ENCODE assay signal across 8 cellular contexts in the genomic region with DNA sequence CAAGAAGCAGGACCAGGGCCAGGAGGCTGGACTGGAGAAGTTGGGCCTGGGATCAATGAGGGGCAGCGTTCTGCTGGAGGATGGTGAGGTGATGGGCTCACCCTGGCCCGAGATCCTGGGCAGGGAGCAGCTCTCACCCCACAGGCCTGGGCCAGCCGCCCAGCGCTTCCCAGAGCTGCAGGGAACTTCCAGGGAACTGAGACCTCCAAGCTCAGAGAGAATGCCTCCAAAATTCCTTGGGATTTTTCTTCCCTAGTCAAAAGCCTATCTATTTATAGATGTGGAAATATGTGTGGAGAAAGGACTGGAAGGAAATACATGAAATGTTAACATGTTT.
DNase-seq lines count a peak whose midpoint lies in the region; ATAC-seq and TF ChIP-seq lines count a peak whose summit lies in the region.

No MANE protein-coding gene starts in this region.

- peak overlapping the region; percentile 58 for H3K4me2 ChIP-seq in DND-41 (ENCODE audit: insufficient read depth, low read length)

- peak overlapping the region; percentile 62 to 66 for H3K4me3 Mint-ChIP-seq in effector memory CD8-positive, alpha-beta T cell
- no peak overlapping the region for H3K4me3 Mint-ChIP-seq in nephron

- H3K9me3 ChIP-seq in DND-41 (ENCODE audit: insufficient read depth, low read length, severe bottlenecking), result no peaks in the 10 kb centered on the region

- H3K4me1 ChIP-seq in DND-41 (ENCODE audit: insufficient read depth, low read length), result peaks cover 85% of the 10 kb centered on the region

- H2AFZ ChIP-seq in DND-41 (ENCODE audit: low read depth, low read length), result no peak overlapping the region

- H3K4me1 Mint-ChIP-seq in effector memory CD8-positive, alpha-beta T cell (ENCODE audit: low read depth in 2 of 2), result peaks cover 23 to 32% of the 10 kb centered on the region in 2 donors
- H3K4me1 Mint-ChIP-seq in nephron, result peaks cover 22% of the 10 kb centered on the region

- peaks cover 27% of the 10 kb centered on the region for H3K79me2 ChIP-seq in DND-41 (ENCODE audit: insufficient read depth, low read length)

- no peaks in the 10 kb centered on the region for H4K20me1 ChIP-seq in DND-41 (ENCODE audit: insufficient read depth, low read length)

- peaks cover 0 to 8% of the 10 kb centered on the region in 2 donors for H3K9me3 Mint-ChIP-seq in effector memory CD8-positive, alpha-beta T cell
- no peaks in the 10 kb centered on the region for H3K9me3 Mint-ChIP-seq in nephron
- peaks cover 0 to 6% of the 10 kb centered on the region in 2 donors for H3K9me3 Mint-ChIP-seq in activated naive CD4-positive, alpha-beta T cell treated with anti-CD3 and anti-CD28 coated beads, Interleukin-2, amount 50 U/mL, for 72 hours

- TF ChIP-seq CTCF in DND-41 (IDR thresholded peaks at IDR 0.05; ENCODE audit: borderline replicate concordance, extremely low read depth, low read length, poor library complexity, severe bottlenecking) (no peak), nephron (IDR thresholded peaks at IDR 0.05; ENCODE audit: unreplicated experiment in 3 of 3) (no peak), GM13977 (IDR thresholded peaks at IDR 0.05; ENCODE audit: extremely low read depth, insufficient read depth, missing control alignments) (no peak)

- peaks cover 9 to 25% of the 10 kb centered on the region in 2 donors for H3K27me3 Mint-ChIP-seq in effector memory CD8-positive, alpha-beta T cell
- peaks cover 7% of the 10 kb centered on the region for H3K27me3 Mint-ChIP-seq in nephron (ENCODE audit: low read depth)

- peak overlapping the region; percentile 54 for H3K9ac ChIP-seq in DND-41 (ENCODE audit: low read depth, low read length)

- in situ Hi-C loops in GM13977 (cut with MboI; ENCODE audit: low pct_unique_long_range_greater_than_20kb, low sequenced_read_pairs, unreplicated experiment), result no loop called here

- H3K36me3 Mint-ChIP-seq in effector memory CD8-positive, alpha-beta T cell (ENCODE audit: insufficient read depth), result peaks cover 12% of the 10 kb centered on the region
- no peaks in the 10 kb centered on the region for H3K36me3 Mint-ChIP-seq in nephron (ENCODE audit: low read depth)
- H3K36me3 Mint-ChIP-seq in activated naive CD4-positive, alpha-beta T cell treated with anti-CD3 and anti-CD28 coated beads, Interleukin-2, amount 50 U/mL, for 72 hours, result peaks cover 0 to 10% of the 10 kb centered on the region in 2 donors

- H3K27ac Mint-ChIP-seq in effector memory CD8-positive, alpha-beta T cell, result peak overlapping the region; percentile 41 to 65
- peak overlapping the region; percentile 89 to 93 (median 89) for H3K27ac Mint-ChIP-seq in nephron
- peak overlapping the region in 1 of 2 donors; percentile 90 for H3K27ac Mint-ChIP-seq in activated naive CD4-positive, alpha-beta T cell treated with anti-CD3 and anti-CD28 coated beads, Interleukin-2, amount 50 U/mL, for 72 hours

- ATAC-seq in DND-41 (ENCODE audit: insufficient read depth, low read depth) (no peak; the same call in 1 of the 3 replicates), HG03442 (IDR thresholded peaks at IDR 0.05; ENCODE audit: unreplicated experiment) (peak; percentile 2), HG02571 (IDR thresholded peaks at IDR 0.05; ENCODE audit: unreplicated experiment) (no peak)
- no peak for ATAC-seq in effector memory CD8-positive, alpha-beta T cell (replicated peaks)
- no peak for ATAC-seq in activated naive CD4-positive, alpha-beta T cell treated with anti-CD3 and anti-CD28 coated beads, Interleukin-2, amount 50 U/mL, for 72 hours

- H3K4me3 ChIP-seq in DND-41 (ENCODE audit: low read depth in 1 of 2, low read length in 2 of 2), result peak overlapping the region in 1 of 2 experiments; percentile 34; a peak in 2 of 4 replicates

- H3K27ac ChIP-seq in DND-41 (ENCODE audit: low read length), result peak overlapping the region; percentile 97

- DNase-seq in DND-41 (no peak), GM13977 (ENCODE audit: low spot score) (no peak), glomerular visceral epithelial cell (ENCODE audit: extremely low spot score) (no peak)
- no peak for DNase-seq in effector memory CD8-positive, alpha-beta T cell
- DNase-seq in activated naive CD4-positive, alpha-beta T cell treated with anti-CD3 and anti-CD28 coated beads, Interleukin-2, amount 50 U/mL, for 72 hours (ENCODE audit: low spot score in 2 of 2), result no peak

- no peaks in the 10 kb centered on the region for H3K27me3 ChIP-seq in DND-41 (ENCODE audit: insufficient read depth, low read length, poor library complexity)

- H3K36me3 ChIP-seq in DND-41 (ENCODE audit: insufficient read depth, low read length), result no peaks in the 10 kb centered on the region

Comparison
In these comparisons a context has a peak if more than half of its experiments do, and no peak if none do; other contexts are left out.
1. H3K4me3 Mint-ChIP-seq: peak in effector memory CD8-positive, alpha-beta T cell (2 of 2); none in nephron (0 of 3).